8 cellular contexts compared by ENCODE assay signal in genomic region chr1:42335050-42335808, GRCh38. TPM values are rescaled to one million over a fixed set of nuclear protein-coding genes. Genes with fewer than 3 reads are reported as not detected.
DNase-seq lines count a peak whose midpoint lies in the region; ATAC-seq and TF ChIP-seq lines count a peak whose summit lies in the region.

TSS of gene FOXJ3 (minus strand) at chr1:42335235. CDS start at chr1:42311093, 24,142 bp downstream.

- peak within 1 kb of the TSS; percentile 56 for H3K27ac ChIP-seq in temporal lobe (ENCODE audit: low read depth, low read length)

- H3K27me3 Mint-ChIP-seq in activated naive CD4-positive, alpha-beta T cell treated with anti-CD3 and anti-CD28 coated beads, Interleukin-2, amount 50 U/mL, for 24 hours, result no peaks in the 10 kb centered on the region

- H3K4me3 ChIP-seq in HFF-Myc (replicated peaks; ENCODE audit: low read depth, low read length), result peak within 1 kb of the TSS; percentile 91
- peak within 1 kb of the TSS; percentile 86 for H3K4me3 ChIP-seq in NB4 (ENCODE audit: low read depth, low read length)

- H3K4me3 Mint-ChIP-seq in activated naive CD4-positive, alpha-beta T cell treated with anti-CD3 and anti-CD28 coated beads, Interleukin-2, amount 50 U/mL, for 24 hours, result peak within 1 kb of the TSS; percentile 98

- peaks cover 51% of the 10 kb centered on the region for H3K4me1 Mint-ChIP-seq in activated naive CD4-positive, alpha-beta T cell treated with anti-CD3 and anti-CD28 coated beads, Interleukin-2, amount 50 U/mL, for 24 hours

- TF ChIP-seq CTCF in HFF-Myc (IDR thresholded peaks at IDR 0.05; ENCODE audit: low read depth, low read length, missing control alignments) (no peak), NB4 (IDR thresholded peaks at IDR 0.05; ENCODE audit: low read depth, low read length) (no peak), omental fat pad (IDR thresholded peaks at IDR 0.05) (no peak)

- ATAC-seq in SK-N-SH treated with all-trans-retinoic acid at 6 μM for 48 hours (peak; percentile 85), omental fat pad (ENCODE audit: low FRiP score) (peak; percentile 72)

- H3K27ac Mint-ChIP-seq in activated naive CD4-positive, alpha-beta T cell treated with anti-CD3 and anti-CD28 coated beads, Interleukin-2, amount 50 U/mL, for 24 hours, result peak within 1 kb of the TSS; percentile 92

- peaks cover 6% of the 10 kb centered on the region for H3K36me3 Mint-ChIP-seq in activated naive CD4-positive, alpha-beta T cell treated with anti-CD3 and anti-CD28 coated beads, Interleukin-2, amount 50 U/mL, for 24 hours

- TF ChIP-seq POLR2A in NB4 (IDR thresholded peaks at IDR 0.05; ENCODE audit: extremely low read depth, insufficient read length), result peak; percentile 82

- DNase-seq in GM04503 (ENCODE audit: low read depth) (peak; percentile 72), HFF-Myc (ENCODE audit: extremely low read depth, low read depth) (peak; percentile 90), NB4 (ENCODE audit: low read depth) (peak; percentile 97), glomerular visceral epithelial cell (ENCODE audit: extremely low spot score) (peak; percentile 95), omental fat pad (ENCODE audit: low spot score) (peak; percentile 63)

- H3K9me3 Mint-ChIP-seq in activated naive CD4-positive, alpha-beta T cell treated with anti-CD3 and anti-CD28 coated beads, Interleukin-2, amount 50 U/mL, for 24 hours, result no peaks in the 10 kb centered on the region

TF ChIP-seq in SK-N-SH treated with all-trans-retinoic acid at 6 μM for 48 hours, 23 proteins besides CTCF, POLR2A, EP300 and RAD21:
- TF ChIP-seq ZC3H10 (CRISPR knock-in tag; IDR thresholded peaks at IDR 0.05) (no peak), ISL1 (CRISPR knock-in tag; IDR thresholded peaks at IDR 0.05) (no peak), PPARA (CRISPR knock-in tag; IDR thresholded peaks at IDR 0.05; ENCODE audit: borderline replicate concordance) (no peak), CSRNP3 (CRISPR knock-in tag; IDR thresholded peaks at IDR 0.05) (no peak), ZNF8 (CRISPR knock-in tag; IDR thresholded peaks at IDR 0.05) (no peak), ARNTL (CRISPR knock-in tag; IDR thresholded peaks at IDR 0.05; ENCODE audit: borderline replicate concordance, low read depth) (no peak), TCF4 (CRISPR knock-in tag; IDR thresholded peaks at IDR 0.05; ENCODE audit: borderline replicate concordance) (no peak), ZNF70 (CRISPR knock-in tag; IDR thresholded peaks at IDR 0.05) (no peak), ZFP3 (CRISPR knock-in tag; IDR thresholded peaks at IDR 0.05) (no peak), OSR1 (CRISPR knock-in tag; IDR thresholded peaks at IDR 0.05) (no peak), ZNF565 (CRISPR knock-in tag; conservative IDR thresholded peaks at IDR 0.05; ENCODE audit: low read depth) (no peak), PATZ1 (CRISPR knock-in tag; IDR thresholded peaks at IDR 0.05; ENCODE audit: borderline replicate concordance) (no peak), ESRRG (CRISPR knock-in tag; IDR thresholded peaks at IDR 0.05) (no peak), GLIS3 (CRISPR knock-in tag; IDR thresholded peaks at IDR 0.05) (no peak)

RNA-seq across cellular contexts. Expression of gene FOXJ3, which starts in this region (rescaled TPM):
- total RNA-seq in omental fat pad, result 10 to 100 TPM; 49.7 to 83.5 (median 56.1) TPM
- 54.8 TPM for total RNA-seq in temporal lobe

Comparison
In these comparisons a context has a peak if more than half of its experiments do, and no peak if none do; other contexts are left out.
1. Peak in every context shown above with its lines: DNase-seq, ATAC-seq, H3K4me3 ChIP-seq and H3K27ac ChIP-seq.